8 cellular contexts compared by ENCODE assay signal in the genomic region with DNA sequence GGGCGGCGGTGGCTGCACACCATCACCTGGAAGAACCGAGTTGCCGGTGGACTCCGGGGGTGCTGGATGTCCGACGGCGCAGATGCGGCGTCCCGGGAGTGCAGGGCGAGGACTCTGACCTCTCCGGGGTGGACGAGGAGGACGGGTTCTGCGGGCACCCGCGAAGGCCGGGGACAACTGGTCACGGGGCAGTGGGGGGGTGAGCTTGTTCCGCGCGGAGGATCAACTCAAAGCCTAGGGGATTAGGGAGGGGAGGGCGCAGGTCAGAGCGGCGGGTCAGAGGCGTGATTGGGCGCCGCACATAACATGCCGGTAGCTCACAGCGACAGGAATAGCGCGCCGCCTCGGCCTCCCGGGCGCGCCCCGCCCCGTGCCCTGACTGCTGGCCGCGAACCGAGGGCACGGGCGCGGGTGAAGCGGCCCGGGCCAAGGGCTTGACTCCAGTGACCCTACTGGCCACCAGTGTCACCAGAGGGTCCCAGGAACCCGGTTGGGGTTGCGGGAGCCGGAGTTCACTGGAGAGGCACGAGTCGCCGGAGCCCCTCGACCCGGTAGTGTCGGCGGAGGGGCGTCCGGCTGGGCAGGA. TPM values are rescaled to one million over a fixed set of nuclear protein-coding genes. Genes with fewer than 3 reads are reported as not detected.
DNase-seq lines count a peak whose midpoint lies in the region; ATAC-seq and TF ChIP-seq lines count a peak whose summit lies in the region.

A gene with protein sequence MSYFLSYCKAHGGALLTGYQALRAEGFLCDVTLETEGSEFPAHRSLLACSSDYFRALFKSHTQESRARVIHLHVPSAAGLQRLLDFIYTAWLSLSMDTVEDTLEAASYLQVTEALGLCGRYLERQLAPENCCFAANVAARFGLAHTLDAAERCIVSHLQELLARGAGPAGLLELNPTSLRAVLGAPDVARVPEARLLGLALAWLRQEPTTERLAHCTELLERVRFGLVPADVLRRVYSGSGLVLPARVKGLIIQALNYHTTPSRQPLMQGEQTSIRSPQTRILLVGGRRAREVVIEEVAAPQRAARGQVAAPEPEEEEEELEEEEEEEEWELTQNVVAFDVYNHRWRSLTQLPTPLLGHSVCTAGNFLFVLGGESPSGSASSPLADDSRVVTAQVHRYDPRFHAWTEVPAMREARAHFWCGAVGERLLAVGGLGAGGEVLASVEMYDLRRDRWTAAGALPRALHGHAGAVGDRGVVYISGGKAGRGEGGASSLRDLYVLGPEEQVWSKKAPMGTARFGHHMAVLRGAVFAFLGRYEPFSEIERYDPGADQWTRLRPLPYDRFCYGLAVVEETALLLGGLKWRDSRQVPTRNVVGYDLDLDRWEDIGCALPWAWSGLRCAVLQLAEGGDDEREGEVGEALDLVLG (minus strand): TSS at position 179 of the 586 bp plus-strand sequence. CDS start 542 bp downstream, outside the sequence.

- peak in 1 of 3 donors; percentile 20 for DNase-seq in CD4-positive, CD25-positive, alpha-beta regulatory T cell
- DNase-seq in Peyer's patch = peak in 2 of 3 donors; percentile 45 to 58
- no peak for DNase-seq in effector memory CD4-positive, alpha-beta T cell
- DNase-seq in naive thymus-derived CD4-positive, alpha-beta T cell = peak in 6 of 9 donors; percentile 17 to 24 (median 20)
- DNase-seq in NCI-H2227 (lab: John Stamatoyannopoulos, UW; ENCODE audit: unreplicated experiment) = no peak
- no peak for DNase-seq in NCI-H2029 treated with DMSO at 0.1 percent for 48 hours (lab: John Stamatoyannopoulos, UW)

- no peaks in the 10 kb centered on the region for H3K36me3 ChIP-seq in CD4-positive, CD25-positive, alpha-beta regulatory T cell (ENCODE audit: control insufficient read depth, insufficient read depth, low read length)
- no peaks in the 10 kb centered on the region for H3K36me3 ChIP-seq in Peyer's patch
- H3K36me3 ChIP-seq in effector memory CD4-positive, alpha-beta T cell (ENCODE audit: control insufficient read depth, insufficient read depth, low read length) = no peaks in the 10 kb centered on the region
- no peaks in the 10 kb centered on the region for H3K36me3 ChIP-seq in naive thymus-derived CD4-positive, alpha-beta T cell (ENCODE audit: control insufficient read depth in 2 of 3, insufficient read depth in 3 of 3, low read length in 3 of 3)

- POLR2A ChIA-PET in naive thymus-derived CD4-positive, alpha-beta T cell (lab: Charles Lee) = interaction anchor here (1.1 kb wide), 1 partner anchor 181 kb away, joined by 3 read pairs; a partner anchor contains a TSS

- peak within 1 kb of the TSS; percentile 73 to 95 (median 92) for H3K27ac Mint-ChIP-seq in CD4-positive, CD25-positive, alpha-beta regulatory T cell
- H3K27ac Mint-ChIP-seq in naive thymus-derived CD4-positive, alpha-beta T cell = peak within 1 kb of the TSS in 8 of 9 donors; percentile 70 to 89 (median 84)

- peaks cover 0 to 24% (median 5%) of the 10 kb centered on the region in 4 donors for H3K4me1 Mint-ChIP-seq in CD4-positive, CD25-positive, alpha-beta regulatory T cell
- peaks cover 0 to 28% (median 4%) of the 10 kb centered on the region in 7 donors for H3K4me1 Mint-ChIP-seq in naive thymus-derived CD4-positive, alpha-beta T cell

- H3K4me3 ChIP-seq in CD4-positive, CD25-positive, alpha-beta regulatory T cell (ENCODE audit: low read depth, low read length) = peak within 1 kb of the TSS; percentile 53
- peak within 1 kb of the TSS; percentile 28 to 58 (median 42) for H3K4me3 ChIP-seq in Peyer's patch
- H3K4me3 ChIP-seq in effector memory CD4-positive, alpha-beta T cell (ENCODE audit: insufficient read depth, low read depth, low read length, poor library complexity, severe bottlenecking) = peak within 1 kb of the TSS; percentile 42
- H3K4me3 ChIP-seq in naive thymus-derived CD4-positive, alpha-beta T cell (ENCODE audit: low read length) = peak within 1 kb of the TSS; percentile 43

- H3K4me3 Mint-ChIP-seq in CD4-positive, CD25-positive, alpha-beta regulatory T cell = peak within 1 kb of the TSS; percentile 86 to 90 (median 87)
- peak within 1 kb of the TSS; percentile 65 to 88 (median 80) for H3K4me3 Mint-ChIP-seq in naive thymus-derived CD4-positive, alpha-beta T cell

- no peaks in the 10 kb centered on the region for H3K27me3 Mint-ChIP-seq in CD4-positive, CD25-positive, alpha-beta regulatory T cell
- peaks cover 0 to 17% (median 4%) of the 10 kb centered on the region in 5 donors for H3K27me3 Mint-ChIP-seq in naive thymus-derived CD4-positive, alpha-beta T cell

- H3K9me3 Mint-ChIP-seq in CD4-positive, CD25-positive, alpha-beta regulatory T cell = peaks cover 0 to 6% (median 0%) of the 10 kb centered on the region in 7 donors
- H3K9me3 Mint-ChIP-seq in naive thymus-derived CD4-positive, alpha-beta T cell = no peaks in the 10 kb centered on the region

- peak; percentile 33 to 58 for ATAC-seq in CD4-positive, CD25-positive, alpha-beta regulatory T cell (ENCODE audit: low read depth in 2 of 2)
- peak; percentile 56 for ATAC-seq in naive thymus-derived CD4-positive, alpha-beta T cell
- ATAC-seq in GM18909 (IDR thresholded peaks at IDR 0.05; ENCODE audit: poor library complexity, unreplicated experiment) (no peak), HG02885 (IDR thresholded peaks at IDR 0.05; ENCODE audit: poor library complexity, unreplicated experiment) (no peak)

- CTCF ChIA-PET in naive thymus-derived CD4-positive, alpha-beta T cell (lab: Charles Lee) = no interaction called here

- peaks cover 3% of the 10 kb centered on the region for H3K36me3 Mint-ChIP-seq in CD4-positive, CD25-positive, alpha-beta regulatory T cell
- no peaks in the 10 kb centered on the region for H3K36me3 Mint-ChIP-seq in naive thymus-derived CD4-positive, alpha-beta T cell

- intact Hi-C loops in naive thymus-derived CD4-positive, alpha-beta T cell (cut with micrococcal nuclease) = loop anchor here in 1 of 2 donors (1.0 kb wide), 1 partner anchor 284 kb away; a partner anchor contains a TSS

- H3K27me3 ChIP-seq in CD4-positive, CD25-positive, alpha-beta regulatory T cell (ENCODE audit: control insufficient read depth, insufficient read depth, low read length) = no peaks in the 10 kb centered on the region
- no peaks in the 10 kb centered on the region for H3K27me3 ChIP-seq in Peyer's patch
- H3K27me3 ChIP-seq in effector memory CD4-positive, alpha-beta T cell (replicated peaks; ENCODE audit: control insufficient read depth, insufficient read depth, low read length, poor library complexity, severe bottlenecking) = no peaks in the 10 kb centered on the region
- H3K27me3 ChIP-seq in naive thymus-derived CD4-positive, alpha-beta T cell (ENCODE audit: control insufficient read depth in 2 of 2, insufficient read depth in 2 of 2, low read length in 2 of 2) = no peaks in the 10 kb centered on the region

- no peak for TF ChIP-seq CTCF in Peyer's patch (IDR thresholded peaks at IDR 0.05)

- H3K9me3 ChIP-seq in CD4-positive, CD25-positive, alpha-beta regulatory T cell (ENCODE audit: control insufficient read depth in 2 of 2, low read length in 2 of 2) = no peaks in the 10 kb centered on the region
- no peaks in the 10 kb centered on the region for H3K9me3 ChIP-seq in Peyer's patch
- H3K9me3 ChIP-seq in effector memory CD4-positive, alpha-beta T cell (ENCODE audit: control insufficient read depth, low read length) = no peaks in the 10 kb centered on the region
- H3K9me3 ChIP-seq in naive thymus-derived CD4-positive, alpha-beta T cell (ENCODE audit: control insufficient read depth in 2 of 3, low read length in 3 of 3) = no peaks in the 10 kb centered on the region

- no peak for TF ChIP-seq POLR2A in Peyer's patch (IDR thresholded peaks at IDR 0.05)

- no peak within 1 kb of the TSS for H3K27ac ChIP-seq in CD4-positive, CD25-positive, alpha-beta regulatory T cell (ENCODE audit: insufficient read depth, low read length, poor library complexity, severe bottlenecking)
- H3K27ac ChIP-seq in Peyer's patch = peak within 1 kb of the TSS in 3 of 4 donors; percentile 72 to 82 (median 76)
- no peak within 1 kb of the TSS for H3K27ac ChIP-seq in effector memory CD4-positive, alpha-beta T cell (ENCODE audit: insufficient read depth, low read length, poor library complexity, severe bottlenecking)
- H3K27ac ChIP-seq in naive thymus-derived CD4-positive, alpha-beta T cell (ENCODE audit: low read depth, low read length) = peak within 1 kb of the TSS; percentile 59

- H3K4me1 ChIP-seq in CD4-positive, CD25-positive, alpha-beta regulatory T cell (ENCODE audit: control insufficient read depth, insufficient read depth, low read length, poor library complexity, severe bottlenecking) = no peaks in the 10 kb centered on the region
- no peaks in the 10 kb centered on the region for H3K4me1 ChIP-seq in Peyer's patch
- no peaks in the 10 kb centered on the region for H3K4me1 ChIP-seq in effector memory CD4-positive, alpha-beta T cell (ENCODE audit: control insufficient read depth, insufficient read depth, low read length, poor library complexity, severe bottlenecking)
- H3K4me1 ChIP-seq in naive thymus-derived CD4-positive, alpha-beta T cell (ENCODE audit: control insufficient read depth in 2 of 2, insufficient read depth in 2 of 2, low read length in 2 of 2) = no peaks in the 10 kb centered on the region

RNA-seq across cellular contexts. Expression of the gene that starts here (rescaled TPM):
- 0.89 TPM for total RNA-seq in CD4-positive, CD25-positive, alpha-beta regulatory T cell
- polyA plus RNA-seq in CD4-positive, CD25-positive, alpha-beta regulatory T cell = 1 to 10 TPM; 3.0 to 4.3 (median 3.7) TPM
- 1 to 10 TPM; 1.7 to 5.8 (median 4.3) TPM for total RNA-seq in Peyer's patch
- 1 to 10 TPM in 3 of 5 experiments, under 1 TPM in 2; 0.41 to 5.3 (median 1.1) TPM for total RNA-seq in naive thymus-derived CD4-positive, alpha-beta T cell
- polyA plus RNA-seq in naive thymus-derived CD4-positive, alpha-beta T cell = 1 to 10 TPM; 3.5 to 5.1 TPM

Comparison
In these comparisons a context has a peak if more than half of its experiments do, and no peak if none do; other contexts are left out.
1. ATAC-seq: peak in CD4-positive, CD25-positive, alpha-beta regulatory T cell (2 of 2) and naive thymus-derived CD4-positive, alpha-beta T cell (single experiment); none in GM18909 (single experiment) and HG02885 (single experiment).
2. DNase-seq: peak in Peyer's patch (2 of 3) and naive thymus-derived CD4-positive, alpha-beta T cell (6 of 9); none in effector memory CD4-positive, alpha-beta T cell (0 of 3), NCI-H2227 (single experiment) and NCI-H2029 treated with DMSO at 0.1 percent for 48 hours (single experiment).
3. H3K27ac ChIP-seq: peak in Peyer's patch (3 of 4) and naive thymus-derived CD4-positive, alpha-beta T cell (single experiment); none in CD4-positive, CD25-positive, alpha-beta regulatory T cell (single experiment) and effector memory CD4-positive, alpha-beta T cell (single experiment).
4. Peak in every context shown above with its lines, with median percentiles within 50 percentile points of each other: H3K4me3 ChIP-seq.